Comparison of ENCODE assay signal across 19 cellular contexts in the genomic region with DNA sequence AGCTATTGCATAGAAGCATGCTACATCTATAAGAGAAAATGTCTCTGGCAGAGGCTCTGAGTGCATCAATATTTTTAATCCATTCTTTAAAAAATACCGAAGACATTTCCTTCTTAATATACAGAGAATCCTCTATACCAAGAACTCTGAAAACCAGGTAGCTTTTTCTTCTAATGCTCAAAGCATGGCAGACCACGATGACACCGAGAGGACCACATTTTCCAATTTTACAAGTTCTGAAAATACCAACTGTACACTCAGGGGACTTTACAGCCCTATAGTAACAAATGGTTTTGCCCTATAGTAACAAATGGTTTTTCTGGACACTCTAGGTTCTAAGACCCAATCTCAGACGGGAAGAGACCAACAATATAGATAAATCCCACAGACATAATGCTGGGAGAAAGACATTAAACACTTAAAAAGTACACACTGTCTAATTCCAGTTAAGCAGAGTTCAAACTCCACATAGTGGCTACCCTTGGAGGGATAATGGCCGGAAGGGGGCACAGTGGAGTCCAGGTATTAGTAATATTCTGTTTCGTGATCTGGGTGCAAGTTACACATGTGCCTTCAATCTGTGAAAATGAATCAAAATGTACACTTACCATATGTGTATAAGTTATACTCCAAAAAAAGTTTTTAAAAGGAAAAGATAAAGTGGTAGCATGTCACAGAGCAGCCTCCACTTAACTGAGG. TPM values are rescaled to one million over a fixed set of nuclear protein-coding genes. Genes with fewer than 3 reads are reported as not detected.
DNase-seq lines count a peak whose midpoint lies in the region; ATAC-seq and TF ChIP-seq lines count a peak whose summit lies in the region.
"Had no signal": no experiment of that assay in that cellular context is flagged by ENCODE, and none has a peak within 500 bp of the region (broad histone marks: within the 10 kb centered on the region; RNA-seq: fewer than 3 reads in every experiment).

No MANE protein-coding gene starts in this region.

- H3K36me3 Mint-ChIP-seq in T-helper 1 cell treated with Interleukin-12 subunit alpha and Interleukin-12 subunit beta and Interleukin-4 antibody, amounts not matched to agents 30 μg/mL and 1 μg/mL, for 36 hours (ENCODE audit: low read depth) = peaks cover 11% of the 10 kb centered on the region
- H3K36me3 Mint-ChIP-seq in activated T-helper 17 cell treated with anti-CD3 and anti-CD28 coated beads, Interleukin-2, amount 50 U/mL, for 72 hours (ENCODE audit: low read depth) = peaks cover 28% of the 10 kb centered on the region
- H3K36me3 Mint-ChIP-seq in H9 (ENCODE audit: insufficient read depth in 1 of 3, low read depth in 3 of 3) = no peaks in the 10 kb centered on the region; a peak in 1 of 7 replicates

- H3K9me3 Mint-ChIP-seq in T-helper 1 cell treated with Interleukin-12 subunit alpha and Interleukin-12 subunit beta and Interleukin-4 antibody, amounts not matched to agents 30 μg/mL and 1 μg/mL, for 36 hours = no peaks in the 10 kb centered on the region
- H3K9me3 Mint-ChIP-seq in activated T-helper 17 cell treated with anti-CD3 and anti-CD28 coated beads, Interleukin-2, amount 50 U/mL, for 72 hours = peaks cover 3% of the 10 kb centered on the region
- no peaks in the 10 kb centered on the region for H3K9me3 Mint-ChIP-seq in H9
- H3K9me3 Mint-ChIP-seq: CD14-positive monocyte, nephron had no signal

- H3K27me3 ChIP-seq in trophoblast cell (ENCODE audit: insufficient read depth, low read length) = no peaks in the 10 kb centered on the region
- no peaks in the 10 kb centered on the region for H3K27me3 ChIP-seq in H9 (ENCODE audit: insufficient read depth, low read length)
- H3K27me3 ChIP-seq: right lobe of liver had no signal

- H3T11ph ChIP-seq in H9 (ENCODE audit: low read length) = no peak overlapping the region

- ATAC-seq in GM18505 (IDR thresholded peaks at IDR 0.05; ENCODE audit: unreplicated experiment) = no peak
- ATAC-seq in activated T-helper 17 cell treated with anti-CD3 and anti-CD28 coated beads, Interleukin-2, amount 50 U/mL, for 72 hours (replicated peaks) = no peak
- ATAC-seq: Right ventricle myocardium inferior had no signal

- H3K79me1 ChIP-seq in trophoblast cell (ENCODE audit: low read length) = peaks cover 1% of the 10 kb centered on the region
- peaks cover 11% of the 10 kb centered on the region for H3K79me1 ChIP-seq in H9 (ENCODE audit: insufficient read depth, low read depth, low read length, poor library complexity, severe bottlenecking)

- H3K4me1 ChIP-seq in trophoblast cell (ENCODE audit: control insufficient read depth in 1 of 2, insufficient read depth in 2 of 2, low read length in 2 of 2) = peaks cover 0 to 3% of the 10 kb centered on the region in 2 experiments
- H3K4me1 ChIP-seq in H9 (ENCODE audit: insufficient read depth, low read length) = peaks cover 6% of the 10 kb centered on the region; the same call in 1 of the 2 replicates

- H2BK5ac ChIP-seq in trophoblast cell (ENCODE audit: low read depth, low read length, poor library complexity) (no peak overlapping the region), H9 (ENCODE audit: insufficient read length, low read length) (no peak overlapping the region)

- H2BK20ac ChIP-seq in H9 (ENCODE audit: low read depth, low read length, poor library complexity, severe bottlenecking) = no peak overlapping the region

- H3K4me2 ChIP-seq in trophoblast cell (ENCODE audit: low read length) (no peak overlapping the region), H9 (ENCODE audit: insufficient read depth, insufficient read length, low read length) (no peak overlapping the region)

- no peak overlapping the region for H3K56ac ChIP-seq in H9 (ENCODE audit: insufficient read length, low read depth, low read length)

- H3K9ac ChIP-seq in trophoblast cell (ENCODE audit: low read length) (no peak overlapping the region), H9 (ENCODE audit: extremely low read depth, insufficient read length, low read length) (no peak overlapping the region)

- H4K91ac ChIP-seq in trophoblast cell (ENCODE audit: low read depth, low read length) = no peak overlapping the region
- H4K91ac ChIP-seq in H9 (ENCODE audit: insufficient read length, low read depth, low read length) = no peak overlapping the region

- H2BK15ac ChIP-seq in H9 (ENCODE audit: low read depth, low read length) = no peak overlapping the region

- H3K27me3 Mint-ChIP-seq in T-helper 1 cell treated with Interleukin-12 subunit alpha and Interleukin-12 subunit beta and Interleukin-4 antibody, amounts not matched to agents 30 μg/mL and 1 μg/mL, for 36 hours (ENCODE audit: low read depth) = no peaks in the 10 kb centered on the region
- H3K27me3 Mint-ChIP-seq in activated T-helper 17 cell treated with anti-CD3 and anti-CD28 coated beads, Interleukin-2, amount 50 U/mL, for 72 hours = no peaks in the 10 kb centered on the region
- H3K27me3 Mint-ChIP-seq in H9 (ENCODE audit: low read depth) = no peaks in the 10 kb centered on the region

- H3K4me1 Mint-ChIP-seq in T-helper 1 cell treated with Interleukin-12 subunit alpha and Interleukin-12 subunit beta and Interleukin-4 antibody, amounts not matched to agents 30 μg/mL and 1 μg/mL, for 36 hours (ENCODE audit: low read depth) = peaks cover 66% of the 10 kb centered on the region
- H3K4me1 Mint-ChIP-seq in activated T-helper 17 cell treated with anti-CD3 and anti-CD28 coated beads, Interleukin-2, amount 50 U/mL, for 72 hours = peaks cover 63% of the 10 kb centered on the region
- H3K4me1 Mint-ChIP-seq in H9 = peaks cover 55 to 61% of the 10 kb centered on the region in 2 experiments

- H3K27ac ChIP-seq in trophoblast cell (ENCODE audit: low read depth, low read length) (no peak overlapping the region), H9 (ENCODE audit: insufficient read length, low read depth, low read length) (no peak overlapping the region)
- H3K27ac ChIP-seq: 22Rv1, HL-60, left ventricle myocardium inferior had no signal

- DNase-seq in T-helper 1 cell = no peak
- DNase-seq in trophoblast cell = no peak
- DNase-seq in putamen (ENCODE audit: low spot score) = no peak
- DNase-seq in H9 = no peak
- no peak for DNase-seq in NCI-H1105 (lab: John Stamatoyannopoulos, UW)
- DNase-seq: anterior cingulate cortex; hypothalamus; left ventricle myocardium inferior; NCI-H2081 treated with DMSO at 0.1 percent for 48 hours; right lobe of liver; stimulated activated naive CD4-positive, alpha-beta T cell had no signal

- H2BK120ac ChIP-seq in trophoblast cell (ENCODE audit: insufficient read depth, low read length, poor library complexity) (no peak overlapping the region), H9 (ENCODE audit: low read depth, low read length, poor library complexity, severe bottlenecking) (no peak overlapping the region)

- H2BK12ac ChIP-seq in trophoblast cell (ENCODE audit: low read length) (no peak overlapping the region), H9 (ENCODE audit: insufficient read length, low read depth, low read length) (no peak overlapping the region)

- H3K23me2 ChIP-seq in H9 (ENCODE audit: insufficient read length, low read depth, low read length, poor library complexity, severe bottlenecking) = no peaks in the 10 kb centered on the region

- H4K5ac ChIP-seq in H9 (ENCODE audit: insufficient read length, low read depth, low read length) = no peak overlapping the region

- H4K8ac ChIP-seq in trophoblast cell (ENCODE audit: low read depth, low read length) (no peak overlapping the region), H9 (replicated peaks; ENCODE audit: insufficient read length, low read depth, low read length) (no peak overlapping the region)

- no peaks in the 10 kb centered on the region for H3K9me3 ChIP-seq in trophoblast cell (ENCODE audit: insufficient read depth, low read depth, low read length)
- no peaks in the 10 kb centered on the region for H3K9me3 ChIP-seq in H9 (ENCODE audit: control insufficient read depth, low read depth, low read length)
- H3K9me3 ChIP-seq: left ventricle myocardium inferior, right lobe of liver had no signal

- H3K18ac ChIP-seq in trophoblast cell (ENCODE audit: low read length) = no peak overlapping the region
- no peak overlapping the region for H3K18ac ChIP-seq in H9 (ENCODE audit: insufficient read length, low read depth, low read length)

- H4K20me1 ChIP-seq in H9 (ENCODE audit: control insufficient read depth, insufficient read depth, insufficient read length) = no peaks in the 10 kb centered on the region

- peak; percentile 23 for TF ChIP-seq POLR2A in GM18505 (IDR thresholded peaks at IDR 0.05; ENCODE audit: borderline replicate concordance, extremely low read depth, insufficient read depth, insufficient read length)

- no peak overlapping the region for H3K23ac ChIP-seq in trophoblast cell (ENCODE audit: low read length)
- no peak overlapping the region for H3K23ac ChIP-seq in H9 (ENCODE audit: insufficient read length, low read depth, low read length)

- H2AFZ ChIP-seq in trophoblast cell (ENCODE audit: insufficient read depth, low read length, poor library complexity) (no peak overlapping the region), H9 (ENCODE audit: low read length) (no peak overlapping the region)

- peak overlapping the region; percentile 72 for H3K4ac ChIP-seq in trophoblast cell (ENCODE audit: low read depth, low read length)
- H3K4ac ChIP-seq in H9 (ENCODE audit: low read depth, low read length) = no peak overlapping the region

- TF ChIP-seq CTCF in H9 (conservative IDR thresholded peaks at IDR 0.05) = no peak

- H3K4me3 Mint-ChIP-seq in T-helper 1 cell treated with Interleukin-12 subunit alpha and Interleukin-12 subunit beta and Interleukin-4 antibody, amounts not matched to agents 30 μg/mL and 1 μg/mL, for 36 hours = peak overlapping the region; percentile 79
- H3K4me3 Mint-ChIP-seq in activated T-helper 17 cell treated with anti-CD3 and anti-CD28 coated beads, Interleukin-2, amount 50 U/mL, for 72 hours = peak overlapping the region; percentile 80
- H3K4me3 Mint-ChIP-seq in H9 = no peak overlapping the region
- H3K4me3 Mint-ChIP-seq: nephron had no signal

- no peak overlapping the region for H4K12ac ChIP-seq in trophoblast cell (ENCODE audit: low read depth, low read length)

- H3K79me2 ChIP-seq in trophoblast cell (ENCODE audit: control insufficient read depth, insufficient read depth, low read length, poor library complexity) = peaks cover 10% of the 10 kb centered on the region
- H3K79me2 ChIP-seq in H9 (ENCODE audit: insufficient read depth, low read length) = peaks cover 43% of the 10 kb centered on the region

- H2AK5ac ChIP-seq in trophoblast cell (ENCODE audit: low read length) = no peak overlapping the region
- no peak overlapping the region for H2AK5ac ChIP-seq in H9 (ENCODE audit: insufficient read length, low read length)

- no peak overlapping the region for H3K4me3 ChIP-seq in trophoblast cell (ENCODE audit: low read depth, low read length)
- H3K4me3 ChIP-seq: left ventricle myocardium inferior, right lobe of liver had no signal

- H3K27ac Mint-ChIP-seq in T-helper 1 cell treated with Interleukin-12 subunit alpha and Interleukin-12 subunit beta and Interleukin-4 antibody, amounts not matched to agents 30 μg/mL and 1 μg/mL, for 36 hours = peak overlapping the region; percentile 93
- peak overlapping the region; percentile 95 for H3K27ac Mint-ChIP-seq in activated T-helper 17 cell treated with anti-CD3 and anti-CD28 coated beads, Interleukin-2, amount 50 U/mL, for 72 hours
- peak overlapping the region in 1 of 3 experiments; percentile 51; a peak in 1 of 7 replicates for H3K27ac Mint-ChIP-seq in H9
- H3K27ac Mint-ChIP-seq: nephron had no signal

- WGBS in trophoblast cell (ENCODE audit: extremely low coverage, insufficient coverage, insufficient read length) = no CpG with 5 or more reads among the region's 6 CpGs
- no CpG with 5 or more reads among the region's 6 CpGs for WGBS in H9 (ENCODE audit: extremely low coverage, insufficient read length, low lambda C conversion rate)

- H3K14ac ChIP-seq in trophoblast cell (ENCODE audit: low read length) = no peak overlapping the region
- H3K14ac ChIP-seq in H9 (ENCODE audit: insufficient read depth, low read length) = no peak overlapping the region

- H3K36me3 ChIP-seq in trophoblast cell (ENCODE audit: control insufficient read depth in 1 of 2, insufficient read depth in 2 of 2, low read length in 2 of 2) = peaks cover 0 to 2% of the 10 kb centered on the region in 2 experiments
- H3K36me3 ChIP-seq: left ventricle myocardium inferior, right lobe of liver had no signal

RNA-seq across cellular contexts. Expression of gene CCDC6, which starts 26.2 kb away (rescaled TPM):
- 10 to 100 TPM; 34.4 to 49.1 TPM for total RNA-seq in activated T-helper 17 cell treated with anti-CD3 and anti-CD28 coated beads, Interleukin-2, amount 50 U/mL, for 72 hours
- polyA plus RNA-seq in trophoblast cell (2013) = 55.8 and 56.4 TPM in 2 replicates
- total RNA-seq in H9 (2021) = 58.4 and 59.0 TPM in 2 replicates

Comparison
In these comparisons a context has a peak if more than half of its experiments do, and no peak if none do; other contexts are left out.
1. H3K4me3 Mint-ChIP-seq: peak in T-helper 1 cell treated with Interleukin-12 subunit alpha and Interleukin-12 subunit beta and Interleukin-4 antibody, amounts not matched to agents 30 μg/mL and 1 μg/mL, for 36 hours (single experiment) and activated T-helper 17 cell treated with anti-CD3 and anti-CD28 coated beads, Interleukin-2, amount 50 U/mL, for 72 hours (single experiment); none in H9 (0 of 2).